ENCODE assay signal across 9 cellular contexts in the genomic region with DNA sequence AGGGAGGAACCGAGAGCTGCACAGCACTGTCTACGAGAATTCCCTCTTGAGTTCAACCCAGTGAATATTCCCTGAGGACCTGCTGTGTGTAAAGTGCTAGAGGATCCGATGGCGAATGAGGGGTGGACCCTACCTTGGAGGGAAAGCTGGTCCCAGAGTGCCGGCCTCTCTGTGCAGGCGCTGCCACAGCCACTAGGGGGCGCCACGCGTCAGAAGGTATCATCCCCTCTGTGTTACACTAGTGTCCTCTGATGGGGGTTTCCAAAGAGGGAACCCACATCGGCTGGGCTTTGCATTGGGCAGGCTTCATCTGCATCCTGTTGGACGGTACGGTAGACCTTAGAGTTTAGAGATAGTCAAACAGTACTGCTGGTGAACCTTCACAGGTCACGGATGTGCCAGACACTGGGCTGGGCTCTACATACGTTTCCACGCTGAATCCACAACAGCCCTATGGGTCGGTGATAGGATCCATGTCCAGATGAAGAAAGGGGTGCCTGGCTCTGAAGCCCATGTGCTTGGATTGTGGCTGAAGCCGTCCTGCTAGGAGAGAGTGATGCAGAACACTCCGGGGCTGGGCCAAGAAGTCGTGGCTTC. TPM values are rescaled to one million over a fixed set of nuclear protein-coding genes. Genes with fewer than 3 reads are reported as not detected.
DNase-seq lines count a peak whose midpoint lies in the region; ATAC-seq and TF ChIP-seq lines count a peak whose summit lies in the region.
"Had no signal": no experiment of that assay in that cellular context is flagged by ENCODE, and none has a peak within 500 bp of the region (broad histone marks: within the 10 kb centered on the region; RNA-seq: fewer than 3 reads in every experiment).

No MANE protein-coding gene starts in this region.

- CTCF ChIA-PET in HEK293T (lab: Yijun Ruan, JAX), result interaction anchor here (0.6 to 1.8 kb wide), 4 partner anchors 10 to 490 kb away, joined by 3 to 10 read pairs (median 4); no protein-coding TSS in a partner anchor

- H3K36me3 Mint-ChIP-seq in CD4-positive, CD25-positive, alpha-beta regulatory T cell, result peaks cover 36% of the 10 kb centered on the region

- ATAC-seq in CD4-positive, CD25-positive, alpha-beta regulatory T cell (ENCODE audit: low read depth in 2 of 2), result peak; percentile 60 to 61
- ATAC-seq in GM19452 (IDR thresholded peaks at IDR 0.05; ENCODE audit: unreplicated experiment) (no peak), HG02763 (IDR thresholded peaks at IDR 0.05; ENCODE audit: unreplicated experiment) (no peak)

- intact Hi-C loops in adrenal gland (cut with DNase I), result loop anchor here in 1 of 2 donors (10.0 kb wide), 1 partner anchor 154 kb away; no protein-coding TSS in a partner anchor

- no peak for TF ChIP-seq POLR2A in adrenal gland (IDR thresholded peaks at IDR 0.05)

- WGBS in adrenal gland, 4 donors, result 71 to 91% (median 74%) methylated on average over 11 to 19 of the region's 19 CpGs

- peaks cover 0 to 7% (median 0%) of the 10 kb centered on the region in 4 donors for H3K4me1 Mint-ChIP-seq in CD4-positive, CD25-positive, alpha-beta regulatory T cell

- POLR2A ChIA-PET in HEK293T (lab: Yijun Ruan, JAX), result no interaction called here

- H3K9me3 ChIP-seq in CD4-positive, CD25-positive, alpha-beta regulatory T cell (ENCODE audit: control insufficient read depth in 2 of 2, low read length in 2 of 2), result no peaks in the 10 kb centered on the region
- no peaks in the 10 kb centered on the region for H3K9me3 ChIP-seq in adrenal gland (replicated peaks in 1 of 3)

- no peak overlapping the region for H3K4me3 ChIP-seq in CD4-positive, CD25-positive, alpha-beta regulatory T cell (ENCODE audit: low read depth, low read length)
- H3K4me3 ChIP-seq in adrenal gland, result no peak overlapping the region

- H3K36me3 ChIP-seq in CD4-positive, CD25-positive, alpha-beta regulatory T cell (ENCODE audit: control insufficient read depth, insufficient read depth, low read length), result peaks cover 100% of the 10 kb centered on the region
- peaks cover 0 to 84% of the 10 kb centered on the region in 2 donors for H3K36me3 ChIP-seq in adrenal gland (replicated peaks in 1 of 2)

- H3K27me3 ChIP-seq in CD4-positive, CD25-positive, alpha-beta regulatory T cell (ENCODE audit: control insufficient read depth, insufficient read depth, low read length), result no peaks in the 10 kb centered on the region
- no peaks in the 10 kb centered on the region for H3K27me3 ChIP-seq in adrenal gland

- peak overlapping the region; percentile 39 to 92 (median 87) for H3K27ac Mint-ChIP-seq in CD4-positive, CD25-positive, alpha-beta regulatory T cell

- peaks cover 0 to 2% (median 0%) of the 10 kb centered on the region in 7 donors for H3K9me3 Mint-ChIP-seq in CD4-positive, CD25-positive, alpha-beta regulatory T cell
- H3K9me3 Mint-ChIP-seq: IgD-negative memory B cell had no signal

- no peaks in the 10 kb centered on the region for H3K4me1 ChIP-seq in CD4-positive, CD25-positive, alpha-beta regulatory T cell (ENCODE audit: control insufficient read depth, insufficient read depth, low read length, poor library complexity, severe bottlenecking)
- peaks cover 7 to 9% of the 10 kb centered on the region in 2 donors for H3K4me1 ChIP-seq in adrenal gland (replicated peaks in 1 of 2)

- H3K27ac ChIP-seq in CD4-positive, CD25-positive, alpha-beta regulatory T cell (ENCODE audit: insufficient read depth, low read length, poor library complexity, severe bottlenecking), result no peak overlapping the region
- no peak overlapping the region for H3K27ac ChIP-seq in adrenal gland

- peak; percentile 31 to 54 (median 44) for DNase-seq in CD4-positive, CD25-positive, alpha-beta regulatory T cell
- peak; percentile 78 for DNase-seq in HEK293T (ENCODE audit: extremely low spot score)
- peak; percentile 43 to 64 (median 52) for DNase-seq in T-helper 2 cell
- DNase-seq in adrenal gland, result peak in 6 of 7 donors; percentile 30 to 65 (median 49)
- DNase-seq in islet precursor cell, result peak; percentile 72
- DNase-seq in stimulated activated CD4-positive, alpha-beta T cell treated with anti-CD3 and anti-CD28 coated beads, TNF-alpha, amount 100 ng/mL, for 1 hour (ENCODE audit: low read depth in 3 of 3, low spot score in 1 of 3), result peak; percentile 13 to 70 (median 48)

- H3K27me3 Mint-ChIP-seq in CD4-positive, CD25-positive, alpha-beta regulatory T cell, result no peaks in the 10 kb centered on the region
- H3K27me3 Mint-ChIP-seq: IgD-negative memory B cell had no signal

- peak; percentile 45 to 75 (median 64) for TF ChIP-seq CTCF in adrenal gland (IDR thresholded peaks at IDR 0.05)

- peak overlapping the region in 1 of 4 donors; percentile 76 for H3K4me3 Mint-ChIP-seq in CD4-positive, CD25-positive, alpha-beta regulatory T cell
- H3K4me3 Mint-ChIP-seq: IgD-negative memory B cell had no signal

TF ChIP-seq in HEK293T, 16 proteins besides CTCF, POLR2A, EP300 and RAD21:
- TF ChIP-seq FOXA1 (IDR thresholded peaks at IDR 0.05), result no peak
- no peak for TF ChIP-seq SP1 (IDR thresholded peaks at IDR 0.05)
- no peak for TF ChIP-seq ZNF384 (IDR thresholded peaks at IDR 0.05)
- TF ChIP-seq, protein P1, sequence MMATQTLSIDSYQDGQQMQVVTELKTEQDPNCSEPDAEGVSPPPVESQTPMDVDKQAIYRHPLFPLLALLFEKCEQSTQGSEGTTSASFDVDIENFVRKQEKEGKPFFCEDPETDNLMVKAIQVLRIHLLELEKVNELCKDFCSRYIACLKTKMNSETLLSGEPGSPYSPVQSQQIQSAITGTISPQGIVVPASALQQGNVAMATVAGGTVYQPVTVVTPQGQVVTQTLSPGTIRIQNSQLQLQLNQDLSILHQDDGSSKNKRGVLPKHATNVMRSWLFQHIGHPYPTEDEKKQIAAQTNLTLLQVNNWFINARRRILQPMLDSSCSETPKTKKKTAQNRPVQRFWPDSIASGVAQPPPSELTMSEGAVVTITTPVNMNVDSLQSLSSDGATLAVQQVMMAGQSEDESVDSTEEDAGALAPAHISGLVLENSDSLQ (IDR thresholded peaks at IDR 0.05), result no peak
- TF ChIP-seq NFRKB (IDR thresholded peaks at IDR 0.05), result no peak
- TF ChIP-seq ELF4 (IDR thresholded peaks at IDR 0.05), result no peak
- TF ChIP-seq CTBP1 (IDR thresholded peaks at IDR 0.05; ENCODE audit: borderline replicate concordance), result no peak
- no peak for TF ChIP-seq ARNT (IDR thresholded peaks at IDR 0.05)
- TF ChIP-seq HDGF (IDR thresholded peaks at IDR 0.05; ENCODE audit: borderline replicate concordance), result no peak
- TF ChIP-seq FOXM1 (IDR thresholded peaks at IDR 0.05; ENCODE audit: borderline replicate concordance), result no peak

RNA-seq across cellular contexts. Expression of a gene that starts 39.0 kb away (rescaled TPM):
- total RNA-seq in CD4-positive, CD25-positive, alpha-beta regulatory T cell, result 20.4 TPM
- 10 to 100 TPM; 32.6 to 40.7 (median 38.6) TPM for polyA plus RNA-seq in CD4-positive, CD25-positive, alpha-beta regulatory T cell
- total RNA-seq in adrenal gland, result 10 to 100 TPM; 18.9 to 70.0 (median 36.6) TPM
- polyA plus RNA-seq in adrenal gland, result 10 to 100 TPM; 36.5 to 76.0 (median 57.0) TPM

RNA-seq across cellular contexts. Expression of a gene that starts 39.1 kb away (rescaled TPM):
- total RNA-seq in CD4-positive, CD25-positive, alpha-beta regulatory T cell, result 17.8 TPM
- 10 to 100 TPM; 44.9 to 58.6 (median 48.4) TPM for polyA plus RNA-seq in CD4-positive, CD25-positive, alpha-beta regulatory T cell
- 10 to 100 TPM; 48.6 to 72.4 (median 55.1) TPM for total RNA-seq in adrenal gland
- 10 to 100 TPM; 43.5 to 75.1 (median 50.3) TPM for polyA plus RNA-seq in adrenal gland

Comparison
In these comparisons a context has a peak if more than half of its experiments do, and no peak if none do; other contexts are left out.
1. ATAC-seq: peak in CD4-positive, CD25-positive, alpha-beta regulatory T cell (2 of 2); none in GM19452 (single experiment) and HG02763 (single experiment).
2. Peak in every context shown above with its lines, with median percentiles within 50 percentile points of each other: DNase-seq.